8 cellular contexts compared by ENCODE assay signal in the genomic region with DNA sequence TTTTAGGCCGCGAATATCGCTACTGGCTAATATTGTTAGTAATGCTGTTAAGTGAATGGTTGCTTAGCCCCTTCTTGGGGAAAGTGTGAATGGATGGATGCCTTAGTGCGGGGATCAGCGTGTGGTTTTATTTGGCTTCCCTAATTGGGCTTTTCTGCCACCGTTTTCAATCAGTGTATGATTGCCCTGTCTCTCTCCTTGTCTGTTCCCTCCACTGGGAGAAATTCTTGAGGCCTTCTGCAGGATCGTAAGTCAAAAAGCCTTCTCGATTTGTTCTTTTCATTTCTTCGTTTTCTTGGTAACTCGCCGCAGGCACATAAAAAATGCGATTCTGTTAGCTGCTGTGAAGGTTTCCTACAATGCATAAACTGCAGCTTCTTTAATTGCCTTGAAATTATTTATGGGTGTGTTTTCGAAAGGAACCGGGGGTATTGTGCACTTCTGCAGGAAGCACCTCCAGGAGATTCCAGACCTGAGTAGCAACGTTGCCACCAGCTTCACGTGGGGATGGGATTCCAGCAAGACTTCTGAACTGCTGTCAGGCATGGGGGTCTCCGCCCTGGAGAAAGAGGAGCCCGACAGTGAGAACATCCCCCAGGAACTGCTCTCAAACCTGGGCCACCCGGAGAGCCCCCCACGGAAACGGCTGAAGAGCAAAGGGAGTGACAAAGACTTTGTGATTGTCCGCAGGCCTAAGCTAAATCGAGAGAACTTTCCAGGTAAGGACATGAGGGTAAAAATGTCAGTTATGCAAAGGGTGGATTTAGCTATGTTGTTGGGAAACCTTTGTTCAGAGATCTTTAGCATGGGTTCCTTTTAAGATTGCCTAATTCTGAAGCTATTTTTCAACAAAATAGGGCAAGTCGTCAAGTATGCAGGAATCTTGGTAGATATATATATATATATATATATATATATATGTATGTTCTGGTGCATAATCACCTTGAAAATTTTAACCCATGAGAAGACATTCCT. TPM values are rescaled to one million over a fixed set of nuclear protein-coding genes. Genes with fewer than 3 reads are reported as not detected.
DNase-seq lines count a peak whose midpoint lies in the region; ATAC-seq and TF ChIP-seq lines count a peak whose summit lies in the region.

No MANE protein-coding gene starts in this region.

- no peaks in the 10 kb centered on the region for H3K9me2 ChIP-seq in Karpas-422 (replicated peaks; ENCODE audit: insufficient read depth, low read length)

- peak overlapping the region; percentile 32 for H2AFZ ChIP-seq in Karpas-422 (ENCODE audit: low read length)

- H3K9me3 ChIP-seq in Karpas-422 (ENCODE audit: low read length) (no peaks in the 10 kb centered on the region), adrenal gland (replicated peaks in 1 of 3) (no peaks in the 10 kb centered on the region), iPS-18a (ENCODE audit: control insufficient read depth, low read depth, low read length) (no peaks in the 10 kb centered on the region), spleen (no peaks in the 10 kb centered on the region)

- peak overlapping the region; percentile 84 for H3K9ac ChIP-seq in Karpas-422 (ENCODE audit: low read length)
- peak overlapping the region; percentile 94 for H3K9ac ChIP-seq in iPS-18a (ENCODE audit: low read length)

- intact Hi-C loops in adrenal gland (cut with DNase I) (no loop called here), spleen (cut with DNase I; ENCODE audit: low total_unique reads) (loop anchor here (10.0 kb wide), 1 partner anchor 82 kb away; no protein-coding TSS in a partner anchor)

- H3K27ac ChIP-seq in Karpas-422 (ENCODE audit: low read length) (peak overlapping the region; percentile 61), adrenal gland (peak overlapping the region in 1 of 5 donors; percentile 36), iPS-18a (ENCODE audit: low read length) (peak overlapping the region; percentile 92), spleen (peak overlapping the region in 6 of 8 donors; percentile 16 to 90 (median 90))

- peak overlapping the region; percentile 85 for H3K4me2 ChIP-seq in Karpas-422 (ENCODE audit: low read depth, low read length, poor library complexity, severe bottlenecking)

- no peak for TF ChIP-seq POLR2A in adrenal gland (IDR thresholded peaks at IDR 0.05)
- TF ChIP-seq POLR2A in spleen (IDR thresholded peaks at IDR 0.05), result no peak

- H3K27me3 ChIP-seq in Karpas-422 (ENCODE audit: low read length) (no peaks in the 10 kb centered on the region), adrenal gland (no peaks in the 10 kb centered on the region), iPS-18a (ENCODE audit: control insufficient read depth, insufficient read depth, low read length) (no peaks in the 10 kb centered on the region), spleen (replicated peaks in 1 of 7) (no peaks in the 10 kb centered on the region)

- WGBS in adrenal gland, 4 donors, result 3 to 5% (median 4%) methylated on average over 21 to 24 of the region's 24 CpGs
- WGBS in spleen, 5 donors, result 4 to 7% (median 5%) methylated on average over 24 of the region's 24 CpGs

- TF ChIP-seq CTCF in AG10803 (conservative IDR thresholded peaks at IDR 0.05; ENCODE audit: low read length), result no peak
- TF ChIP-seq CTCF in adrenal gland (IDR thresholded peaks at IDR 0.05), result no peak
- TF ChIP-seq CTCF in spleen (IDR thresholded peaks at IDR 0.05 in 8 of 11, conservative IDR thresholded peaks at IDR 0.05 in 3 of 11), result no peak

- no peaks in the 10 kb centered on the region for H4K20me1 ChIP-seq in Karpas-422 (ENCODE audit: insufficient read depth, low read depth, low read length)

- DNase-seq in AG10803 (ENCODE audit: low read depth) (peak; percentile 52), Karpas-422 (peak; percentile 51), adrenal gland (peak in 2 of 7 donors; percentile 18 to 26), spleen (peak; percentile 80)
- DNase-seq in stimulated activated CD4-positive, alpha-beta T cell treated with anti-CD3 and anti-CD28 coated beads, Interleukin-2, amount 100 ng/mL, for 24 hours, result no peak

- H3K4me1 ChIP-seq in Karpas-422 (ENCODE audit: low read length), result peaks cover 36% of the 10 kb centered on the region
- H3K4me1 ChIP-seq in adrenal gland (replicated peaks in 1 of 2), result peaks cover 16 to 38% of the 10 kb centered on the region in 2 donors
- no peaks in the 10 kb centered on the region for H3K4me1 ChIP-seq in iPS-18a (ENCODE audit: control insufficient read depth, low read depth, low read length)
- H3K4me1 ChIP-seq in spleen, result peaks cover 17 to 93% (median 56%) of the 10 kb centered on the region in 6 donors

- ATAC-seq in GM18502 (IDR thresholded peaks at IDR 0.05; ENCODE audit: poor library complexity, unreplicated experiment), result peak; percentile 8
- ATAC-seq in activated CD4-positive, CD25-positive, alpha-beta regulatory T cell treated with anti-CD3 and anti-CD28 coated beads, Interleukin-2, amount 50 U/mL, for 24 hours, result no peak

- H3K79me2 ChIP-seq in Karpas-422 (ENCODE audit: low read length), result peaks cover 95% of the 10 kb centered on the region

- H3K4me3 ChIP-seq in AG10803 (ENCODE audit: low read length) (peak overlapping the region; percentile 87), Karpas-422 (ENCODE audit: low read length) (peak overlapping the region; percentile 79), adrenal gland (peak overlapping the region; percentile 0 to 88 (median 34)), iPS-18a (ENCODE audit: low read length) (peak overlapping the region; percentile 100), spleen (peak overlapping the region; percentile 74 to 98 (median 87))

- peaks cover 42% of the 10 kb centered on the region for H3K36me3 ChIP-seq in Karpas-422 (ENCODE audit: insufficient read depth, low read length)
- H3K36me3 ChIP-seq in adrenal gland (replicated peaks in 1 of 2), result no peaks in the 10 kb centered on the region
- peaks cover 25% of the 10 kb centered on the region for H3K36me3 ChIP-seq in iPS-18a (ENCODE audit: control insufficient read depth, low read depth, low read length)
- peaks cover 0 to 42% (median 9%) of the 10 kb centered on the region in 6 donors for H3K36me3 ChIP-seq in spleen

RNA-seq across cellular contexts. Expression of a gene that starts 0.7 kb away (rescaled TPM):
- total RNA-seq in Karpas-422 (2014; rRNA removed; shearing (Covaris generic); ENCODE audit: low replicate concordance), result 32.9 and 36.0 TPM in 2 replicates
- total RNA-seq in adrenal gland, result 10 to 100 TPM in 6 of 8 donors, 1 to 10 TPM in 2; 8.7 to 28.3 (median 14.4) TPM
- polyA plus RNA-seq in adrenal gland, result 10 to 100 TPM in 1 of 3 donors, 1 to 10 TPM in 2; 2.9 to 11.3 (median 3.9) TPM
- total RNA-seq in spleen, result 10 to 100 TPM; 14.8 to 23.6 (median 16.8) TPM
- 1 to 10 TPM; 4.2 to 5.3 (median 5.3) TPM for polyA plus RNA-seq in spleen

RNA-seq across cellular contexts. Expression of a gene that starts 0.9 kb away (rescaled TPM):
- 27.8 and 41.2 TPM in 2 replicates for total RNA-seq in Karpas-422 (2014; rRNA removed; shearing (Covaris generic); ENCODE audit: low replicate concordance)
- total RNA-seq in adrenal gland (10 to 100 TPM in 7 of 8 donors, 1 to 10 TPM in 1; 9.6 to 18.4 (median 15.1) TPM), spleen (10 to 100 TPM; 11.5 to 19.5 (median 13.3) TPM)
- polyA plus RNA-seq in adrenal gland (10 to 100 TPM in 1 of 3 donors, 1 to 10 TPM in 2; 2.3 to 24.8 (median 3.7) TPM), spleen (1 to 10 TPM; 1.4 to 2.2 (median 2.1) TPM)

Comparison
In these comparisons a context has a peak if more than half of its experiments do, and no peak if none do; other contexts are left out.
1. DNase-seq: peak in AG10803 (single experiment), Karpas-422 (single experiment) and spleen (single experiment); none in stimulated activated CD4-positive, alpha-beta T cell treated with anti-CD3 and anti-CD28 coated beads, Interleukin-2, amount 100 ng/mL, for 24 hours (0 of 2).
2. H3K4me3 ChIP-seq: peak in every context shown above with its lines; median percentile 100 in iPS-18a; 87 in AG10803; 87 in spleen; 79 in Karpas-422; 34 in adrenal gland.